8 cellular contexts compared by ENCODE assay signal in the genomic region with DNA sequence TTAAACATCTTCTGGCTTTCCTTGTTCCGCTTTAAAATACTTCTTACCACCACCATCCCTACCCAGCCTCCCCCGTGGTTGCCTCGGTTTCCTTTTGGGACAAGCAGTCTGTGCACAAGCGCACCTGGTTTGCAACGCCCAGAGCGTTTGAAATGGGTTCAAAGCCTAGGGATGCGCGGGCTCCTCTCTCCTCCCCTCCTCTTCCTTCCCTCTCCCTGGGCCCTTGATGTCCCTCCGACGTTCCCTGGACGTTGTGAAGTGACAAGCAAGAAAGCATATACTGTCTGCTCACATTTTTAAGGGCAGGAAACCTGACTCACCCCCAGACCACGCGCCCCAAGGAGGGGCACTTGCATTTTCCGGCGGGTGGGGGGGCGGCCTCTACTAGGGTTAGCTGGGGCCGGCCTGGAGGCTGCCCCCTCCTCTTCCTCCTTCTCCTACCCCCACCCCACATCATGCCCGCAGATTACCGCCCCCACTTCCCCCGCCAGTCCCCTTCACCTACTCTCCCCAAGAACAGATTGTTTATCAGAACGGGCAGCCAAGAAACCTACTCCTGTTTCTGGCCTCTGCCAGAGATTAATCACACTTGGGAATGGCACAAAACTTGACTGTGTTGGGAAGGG. TPM values are rescaled to one million over a fixed set of nuclear protein-coding genes. Genes with fewer than 3 reads are reported as not detected.
DNase-seq lines count a peak whose midpoint lies in the region; ATAC-seq and TF ChIP-seq lines count a peak whose summit lies in the region.

No MANE protein-coding gene starts in this region.

- peak in 2 of 5 donors; percentile 27 to 66 for DNase-seq in CD8-positive, alpha-beta memory T cell
- no peak for DNase-seq in SJCRH30
- DNase-seq in tibial artery: peak in 1 of 2 donors; percentile 34
- no peak for DNase-seq in amygdala (lab: John Stamatoyannopoulos, UW)
- DNase-seq in HAP-1 (ENCODE audit: low spot score in 2 of 2): no peak

- peak overlapping the region; percentile 19 for H3K4me3 ChIP-seq in CD8-positive, alpha-beta memory T cell (ENCODE audit: low read length)
- H3K4me3 ChIP-seq in SJCRH30 (no peak overlapping the region), mucosa of stomach (ENCODE audit: low read length) (no peak overlapping the region), tibial artery (no peak overlapping the region), HAP-1 (no peak overlapping the region)

- no peaks in the 10 kb centered on the region for H3K36me3 Mint-ChIP-seq in CD8-positive, alpha-beta memory T cell

- H3K4me1 ChIP-seq in CD8-positive, alpha-beta memory T cell (ENCODE audit: insufficient read depth, low read length): peaks cover 72% of the 10 kb centered on the region
- H3K4me1 ChIP-seq in SJCRH30 (peaks cover 57% of the 10 kb centered on the region), mucosa of stomach (ENCODE audit: control insufficient read depth, insufficient read depth, low read length) (peaks cover 64% of the 10 kb centered on the region), tibial artery (peaks cover 10 to 77% (median 70%) of the 10 kb centered on the region in 4 donors), HAP-1 (peaks cover 63% of the 10 kb centered on the region)

- peak overlapping the region; percentile 30 to 89 (median 68) for H3K4me3 Mint-ChIP-seq in CD8-positive, alpha-beta memory T cell

- H3K9ac ChIP-seq in mucosa of stomach (ENCODE audit: low read length): peak overlapping the region; percentile 30

- in situ Hi-C loops in HAP-1 (cut with MboI; ENCODE audit: low sequenced_read_pairs): no loop called here

- H3K4me1 Mint-ChIP-seq in CD8-positive, alpha-beta memory T cell: peaks cover 73 to 93% (median 88%) of the 10 kb centered on the region in 3 donors

- H3K9me3 ChIP-seq in CD8-positive, alpha-beta memory T cell (ENCODE audit: low read length): no peaks in the 10 kb centered on the region
- H3K9me3 ChIP-seq in SJCRH30 (replicated peaks) (no peaks in the 10 kb centered on the region), mucosa of stomach (ENCODE audit: control insufficient read depth, low read length) (no peaks in the 10 kb centered on the region), tibial artery (no peaks in the 10 kb centered on the region), HAP-1 (no peaks in the 10 kb centered on the region)

- POLR2A ChIA-PET in CD8-positive, alpha-beta memory T cell (lab: Charles Lee): interaction anchor here (0.6 to 4.6 kb wide), 2 partner anchors 10 to 172 kb away, joined by 3 to 62 read pairs; a partner anchor contains a TSS

- H3K27ac ChIP-seq in CD8-positive, alpha-beta memory T cell (ENCODE audit: low read depth, low read length): no peak overlapping the region
- H3K27ac ChIP-seq in SJCRH30 (peak overlapping the region; percentile 95), angular gyrus (ENCODE audit: low read depth, low read length) (peak overlapping the region; percentile 87), tibial artery (peak overlapping the region; percentile 78 to 88)

- peak overlapping the region; percentile 24 to 100 (median 89) for H3K27ac Mint-ChIP-seq in CD8-positive, alpha-beta memory T cell

- no peaks in the 10 kb centered on the region for H3K9me3 Mint-ChIP-seq in CD8-positive, alpha-beta memory T cell

- H3K27me3 ChIP-seq in CD8-positive, alpha-beta memory T cell (ENCODE audit: insufficient read depth, low read length, poor library complexity, severe bottlenecking): no peaks in the 10 kb centered on the region
- H3K27me3 ChIP-seq in SJCRH30: no peaks in the 10 kb centered on the region
- H3K27me3 ChIP-seq in mucosa of stomach (ENCODE audit: control insufficient read depth, insufficient read depth, low read length): no peaks in the 10 kb centered on the region
- H3K27me3 ChIP-seq in tibial artery: no peaks in the 10 kb centered on the region
- no peaks in the 10 kb centered on the region for H3K27me3 ChIP-seq in HAP-1 (ENCODE audit: low read depth)

- intact Hi-C loops in tibial artery (cut with DNase I; ENCODE audit: low total_unique reads): no loop called here

- no peak for ATAC-seq in GM21360 (IDR thresholded peaks at IDR 0.05; ENCODE audit: unreplicated experiment)

- CTCF ChIA-PET in CD8-positive, alpha-beta memory T cell (lab: Charles Lee): interaction anchor here (2.9 kb wide), 1 partner anchor 10 kb away, joined by 9 read pairs; a partner anchor contains a TSS

- no peak for TF ChIP-seq CTCF in tibial artery (IDR thresholded peaks at IDR 0.05)

- peaks cover 0 to 2% of the 10 kb centered on the region in 2 donors for H3K27me3 Mint-ChIP-seq in CD8-positive, alpha-beta memory T cell

- H3K36me3 ChIP-seq in CD8-positive, alpha-beta memory T cell (ENCODE audit: insufficient read depth, low read length): no peaks in the 10 kb centered on the region
- H3K36me3 ChIP-seq in SJCRH30 (no peaks in the 10 kb centered on the region), mucosa of stomach (ENCODE audit: control insufficient read depth, insufficient read depth, low read length) (no peaks in the 10 kb centered on the region), tibial artery (no peaks in the 10 kb centered on the region), HAP-1 (replicated peaks) (no peaks in the 10 kb centered on the region)

RNA-seq across cellular contexts. Expression of a gene that starts 9.5 kb away (rescaled TPM):
- total RNA-seq in CD8-positive, alpha-beta memory T cell: 10 to 100 TPM; 25.6 to 27.2 TPM
- 3.7 TPM for polyA plus RNA-seq in CD8-positive, alpha-beta memory T cell
- 21.7 and 23.5 TPM in 2 replicates for total RNA-seq in SJCRH30 (2014; rRNA removed; shearing (Covaris generic))
